8 cellular contexts compared by ENCODE assay signal in the genomic region with DNA sequence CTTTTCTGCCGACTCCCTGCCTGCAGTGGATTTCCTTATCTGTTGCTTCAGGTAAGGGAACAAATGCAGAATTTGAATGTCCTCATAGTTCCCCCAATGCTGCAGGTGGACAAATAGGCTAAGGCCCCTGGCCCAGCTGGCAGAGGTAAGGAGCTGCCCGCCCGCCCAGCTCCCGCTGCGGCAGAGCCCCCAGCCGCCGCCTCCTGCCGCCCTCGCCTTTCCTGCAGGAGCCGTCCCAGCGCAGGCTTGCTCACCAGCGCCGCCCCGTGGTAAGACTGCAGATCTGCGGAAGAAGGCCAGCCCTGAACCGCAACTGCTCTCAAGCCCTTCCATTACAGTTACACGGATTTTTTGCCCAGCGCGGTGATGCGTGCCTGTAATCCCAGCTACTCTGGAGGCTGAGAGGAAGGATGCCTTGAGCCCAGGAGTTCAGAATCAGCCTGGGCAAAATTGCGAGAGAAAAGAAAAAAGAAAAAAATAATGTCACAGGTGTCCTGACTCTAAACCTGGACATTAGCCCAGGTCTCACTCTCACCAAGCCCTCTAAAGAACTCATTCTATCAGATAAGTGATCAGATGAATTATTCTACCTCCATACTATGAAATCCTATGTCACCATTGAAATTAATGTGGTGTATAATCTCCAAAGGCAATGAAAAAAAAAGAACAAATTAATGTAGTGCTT. TPM values are rescaled to one million over a fixed set of nuclear protein-coding genes. Genes with fewer than 3 reads are reported as not detected.
DNase-seq lines count a peak whose midpoint lies in the region; ATAC-seq and TF ChIP-seq lines count a peak whose summit lies in the region.

No MANE protein-coding gene starts in this region.

- H3K4me1 ChIP-seq in effector memory CD4-positive, alpha-beta T cell (ENCODE audit: control insufficient read depth, insufficient read depth, low read length, poor library complexity, severe bottlenecking), result peaks cover 4% of the 10 kb centered on the region

- H3K27ac ChIP-seq in C4-2B, result no peak overlapping the region
- no peak overlapping the region for H3K27ac ChIP-seq in effector memory CD4-positive, alpha-beta T cell (ENCODE audit: insufficient read depth, low read length, poor library complexity, severe bottlenecking)

- H3K9me3 ChIP-seq in effector memory CD4-positive, alpha-beta T cell (ENCODE audit: control insufficient read depth, low read length), result no peaks in the 10 kb centered on the region

- no peak for ATAC-seq in GM21576 (IDR thresholded peaks at IDR 0.05; ENCODE audit: unreplicated experiment)

- no peaks in the 10 kb centered on the region for H3K36me3 ChIP-seq in effector memory CD4-positive, alpha-beta T cell (ENCODE audit: control insufficient read depth, insufficient read depth, low read length)

- DNase-seq in HCEC 1CT, result peak; percentile 40
- peak; percentile 31 for DNase-seq in NCI-H774 (lab: John Stamatoyannopoulos, UW)
- peak; percentile 40 to 46 for DNase-seq in activated CD8-positive, alpha-beta memory T cell treated with anti-CD3 and anti-CD28 coated beads for 1 hour (ENCODE audit: extremely low read depth in 1 of 2, low read depth in 1 of 2)
- DNase-seq in effector memory CD4-positive, alpha-beta T cell, result peak; percentile 27 to 50 (median 29)
- peak; percentile 93 for DNase-seq in mesenteric fat pad (ENCODE audit: low spot score)
- peak; percentile 48 for DNase-seq in stimulated activated CD8-positive, alpha-beta memory T cell treated with anti-CD3 and anti-CD28 coated beads, Interleukin-15, amount 100 ng/mL, for 24 hours (ENCODE audit: low read depth)

- no peak overlapping the region for H3K4me3 ChIP-seq in effector memory CD4-positive, alpha-beta T cell (ENCODE audit: insufficient read depth, low read depth, low read length, poor library complexity, severe bottlenecking)

- peak; percentile 100 for TF ChIP-seq CTCF in C4-2B (conservative IDR thresholded peaks at IDR 0.05)

- peaks cover 7% of the 10 kb centered on the region for H3K27me3 ChIP-seq in effector memory CD4-positive, alpha-beta T cell (replicated peaks; ENCODE audit: control insufficient read depth, insufficient read depth, low read length, poor library complexity, severe bottlenecking)

RNA-seq across cellular contexts. Expression of gene EMID1, which starts 51.2 kb away (rescaled TPM):
- total RNA-seq in mesenteric fat pad, result 1.4 TPM

Comparison
In these comparisons a context has a peak if more than half of its experiments do, and no peak if none do; other contexts are left out.
1. DNase-seq: peak in every context shown above with its lines; median percentile 93 in mesenteric fat pad; 48 in stimulated activated CD8-positive, alpha-beta memory T cell treated with anti-CD3 and anti-CD28 coated beads, Interleukin-15, amount 100 ng/mL, for 24 hours; 43 in activated CD8-positive, alpha-beta memory T cell treated with anti-CD3 and anti-CD28 coated beads for 1 hour; 40 in HCEC 1CT; 31 in NCI-H774; 29 in effector memory CD4-positive, alpha-beta T cell.